Comparison of ENCODE assay signal across 1 cellular context in genomic region chr18:76821356-76821874, GRCh38.
TF ChIP-seq lines count a peak whose summit lies in the region.

No MANE protein-coding gene starts in this region.

TF ChIP-seq in GM12878, 131 proteins besides CTCF, POLR2A, EP300 and RAD21 (continued from another document):
- peak; percentile 24; the same call in 1 of the 2 replicates for TF ChIP-seq ZBTB40 (IDR thresholded peaks at IDR 0.05; ENCODE audit: borderline replicate concordance)
